In the genomic region with DNA sequence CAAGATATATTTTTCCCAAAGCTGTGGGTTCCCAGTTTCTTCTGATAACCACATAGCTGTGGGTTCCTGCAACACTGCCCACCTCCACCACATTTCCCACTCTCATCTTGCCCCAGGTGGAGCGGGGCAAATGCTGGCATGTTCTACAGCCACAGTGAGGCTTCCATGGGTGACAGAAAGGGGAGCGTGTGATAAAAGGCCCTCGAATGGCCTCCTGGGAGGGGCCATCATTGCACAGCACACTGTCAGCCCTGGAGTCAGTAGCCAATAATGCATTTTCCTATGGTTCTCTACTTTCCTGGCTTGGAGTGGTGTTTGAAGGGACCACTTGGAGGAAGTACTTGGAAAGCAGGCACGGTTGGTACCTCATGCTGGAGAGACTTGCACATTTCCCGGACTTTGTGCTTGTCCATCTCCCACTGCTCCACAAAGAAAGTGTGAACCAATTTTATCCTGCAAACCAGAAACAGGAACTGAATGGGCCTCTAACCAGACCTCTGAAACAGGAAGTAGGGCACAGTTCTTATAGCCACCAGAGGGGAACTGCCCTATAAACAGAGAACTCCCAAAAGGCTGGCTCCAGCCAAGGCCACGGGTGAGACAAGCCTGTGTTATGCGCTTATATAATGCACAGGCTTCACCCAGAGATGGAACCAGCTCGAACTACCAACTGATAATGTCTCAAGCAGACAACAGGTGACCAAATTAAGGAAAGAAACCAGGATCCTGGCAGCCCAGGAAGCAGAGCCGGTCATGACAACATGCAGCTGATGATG, we compare ENCODE assay signal across 7 cellular contexts. TPM values are rescaled to one million over a fixed set of nuclear protein-coding genes. Genes with fewer than 3 reads are reported as not detected.
DNase-seq lines count a peak whose midpoint lies in the region; ATAC-seq and TF ChIP-seq lines count a peak whose summit lies in the region.

No MANE protein-coding gene starts in this region.

- H3K4me2 ChIP-seq in PC-9 = peak overlapping the region; percentile 55; the same call in 1 of the 2 replicates

- ATAC-seq in GM18870 (IDR thresholded peaks at IDR 0.05; ENCODE audit: unreplicated experiment) (peak; percentile 59), HG02852 (IDR thresholded peaks at IDR 0.05; ENCODE audit: unreplicated experiment) (peak; percentile 56)

- H3K4me1 Mint-ChIP-seq in nephron progenitor cell = peaks cover 7% of the 10 kb centered on the region

- peaks cover 38% of the 10 kb centered on the region for H3F3A ChIP-seq in PC-9 (ENCODE audit: insufficient read depth, low read depth)

- H4K20me1 ChIP-seq in PC-9 (ENCODE audit: insufficient read depth) = no peaks in the 10 kb centered on the region

- POLR2A ChIA-PET in PC-9 (lab: Charles Lee; ENCODE audit: unreplicated experiment) = no interaction called here

- H3K27ac ChIP-seq in PC-9 = peak overlapping the region; percentile 84
- peak overlapping the region; percentile 58 for H3K27ac ChIP-seq in left ventricle myocardium inferior (replicated peaks)

- DNase-seq in PC-9 (no peak), left ventricle myocardium inferior (peak; percentile 34), nephron progenitor cell (no peak), GOT3 (lab: John Stamatoyannopoulos, UW) (no peak), NCI-H2227 treated with DMSO at 0.1 percent for 48 hours (lab: John Stamatoyannopoulos, UW) (no peak)

- intact Hi-C loops in PC-9 (cut with micrococcal nuclease; ENCODE audit: unreplicated experiment) = no loop called here
- intact Hi-C loops in left ventricle myocardium inferior (cut with micrococcal nuclease) = no loop called here

- H3K4me3 Mint-ChIP-seq in nephron progenitor cell = no peak overlapping the region

- peaks cover 89% of the 10 kb centered on the region for H3K79me2 ChIP-seq in PC-9 (ENCODE audit: low read depth)

- H3K36me3 ChIP-seq in PC-9 (ENCODE audit: low read depth) (peaks cover 32% of the 10 kb centered on the region; the same call in 1 of the 2 replicates), left ventricle myocardium inferior (no peaks in the 10 kb centered on the region)

- H3K27me3 Mint-ChIP-seq in nephron progenitor cell (ENCODE audit: low read depth, poor library complexity) = peaks cover 27% of the 10 kb centered on the region

- no peak for TF ChIP-seq CTCF in PC-9 (conservative IDR thresholded peaks at IDR 0.05)
- no peak for TF ChIP-seq CTCF in left ventricle myocardium inferior (IDR thresholded peaks at IDR 0.05; ENCODE audit: borderline replicate concordance)
- TF ChIP-seq CTCF in nephron progenitor cell (IDR thresholded peaks at IDR 0.05) = no peak

- H3K27me3 ChIP-seq in PC-9 (ENCODE audit: insufficient read depth, low read depth) (no peaks in the 10 kb centered on the region), left ventricle myocardium inferior (ENCODE audit: low read depth) (no peaks in the 10 kb centered on the region)

- no peak overlapping the region for H2AFZ ChIP-seq in PC-9

- CTCF ChIA-PET in PC-9 (lab: Charles Lee) = no interaction called here

- no peak overlapping the region for H3K27ac Mint-ChIP-seq in nephron progenitor cell

- H3K4me1 ChIP-seq in PC-9 (replicated peaks; ENCODE audit: insufficient read depth) (peaks cover 84% of the 10 kb centered on the region), left ventricle myocardium inferior (peaks cover 99% of the 10 kb centered on the region)

- H3K4me3 ChIP-seq in PC-9 (no peak overlapping the region), left ventricle myocardium inferior (peak overlapping the region; percentile 11)

- no peaks in the 10 kb centered on the region for H3K9me2 ChIP-seq in PC-9 (ENCODE audit: insufficient read depth)

- H3K9me3 ChIP-seq in PC-9 (ENCODE audit: insufficient read depth, low read depth) (no peaks in the 10 kb centered on the region; the same call in 1 of the 2 replicates), left ventricle myocardium inferior (replicated peaks) (no peaks in the 10 kb centered on the region)

- H3K9me3 Mint-ChIP-seq in nephron progenitor cell = no peaks in the 10 kb centered on the region

- BruUV-seq in PC-9 (replicated peaks; lab: Mats Ljungman, UMichigan) = no TSS peak

- H3K36me3 Mint-ChIP-seq in nephron progenitor cell (ENCODE audit: low read depth) = no peaks in the 10 kb centered on the region

RNA-seq across cellular contexts. Expression of a gene that starts 8.6 kb away (rescaled TPM):
- total RNA-seq in PC-9 (2021) (10.4 and 10.9 TPM in 2 replicates), left ventricle myocardium inferior (44.1 TPM)

RNA-seq across cellular contexts. Expression of a gene that starts 38.7 kb away (rescaled TPM):
- total RNA-seq in PC-9 (2021) = 5.6 and 11.5 TPM in 2 replicates
- total RNA-seq in left ventricle myocardium inferior = 14.8 TPM
